In genomic region chr21:44172741-44173140, GRCh38 we compare ENCODE assay signal across 7 cellular contexts. TPM values are rescaled to one million over a fixed set of nuclear protein-coding genes. Genes with fewer than 3 reads are reported as not detected.
DNase-seq lines count a peak whose midpoint lies in the region; ATAC-seq, FAIRE-seq and TF ChIP-seq lines count a peak whose summit lies in the region.
"Not testable (repeated sequence)": the region's sequence is repeated elsewhere in the genome, so short reads cannot be mapped to it uniquely, and the experiment has no call there.

No MANE protein-coding gene starts in this region.

- not testable (repeated sequence) for H3K9me1 ChIP-seq in K562 (ENCODE audit: control insufficient read depth, insufficient read depth, low read length)

- not testable (repeated sequence) for H3K27me3 Mint-ChIP-seq in activated B cell treated with CpG ODN at 0.5 μM for 24 hours

- H3K9me3 ChIP-seq in K562 (replicated peaks; ENCODE audit: control insufficient read depth, insufficient read depth, low read depth, low read length); mucosa of descending colon; psoas muscle: not testable (repeated sequence)

- not testable (repeated sequence) for TF ChIP-seq RAD21 in K562 (CRISPR knock-in tag; conservative IDR thresholded peaks at IDR 0.05 in 1 of 2, IDR thresholded peaks at IDR 0.05 in 1 of 2)

- not testable (repeated sequence) for H3K27me3 ChIP-seq in K562 (ENCODE audit: control insufficient read depth in 2 of 2, insufficient read depth in 2 of 2, low read length in 2 of 2); psoas muscle (ENCODE audit: insufficient read depth in 3 of 3, low read length in 2 of 3)

- not testable (repeated sequence) for FAIRE-seq in K562 (lab: Jason Lieb, UNC)

- not testable (repeated sequence) for DNase-seq in activated B cell treated with CpG ODN at 0.5 μM for 24 hours; K562 (ENCODE audit: extremely low read depth in 1 of 4, low spot score in 3 of 4); Right ventricle myocardium superior; left colon; mucosa of descending colon; psoas muscle

- H2AFZ ChIP-seq in K562 (ENCODE audit: low read depth, low read length): not testable (repeated sequence)

- not testable (repeated sequence) for BruUV-seq in K562 (replicated peaks; lab: Mats Ljungman, UMichigan)

- not testable (repeated sequence) for H3K36me3 Mint-ChIP-seq in activated B cell treated with CpG ODN at 0.5 μM for 24 hours (ENCODE audit: low read depth)

- H3K4me2 ChIP-seq in K562 (ENCODE audit: insufficient read depth, low read length): not testable (repeated sequence)

- H3K27ac Mint-ChIP-seq in activated B cell treated with CpG ODN at 0.5 μM for 24 hours: not testable (repeated sequence)

- not testable (repeated sequence) for H3K4me3 Mint-ChIP-seq in activated B cell treated with CpG ODN at 0.5 μM for 24 hours

- not testable (repeated sequence) for H4K20me1 ChIP-seq in K562 (replicated peaks; ENCODE audit: control insufficient read depth, insufficient read depth, low read length)

- not testable (repeated sequence) for TF ChIP-seq EP300 in K562 (IDR thresholded peaks at IDR 0.05; ENCODE audit: low read length)

- not testable (repeated sequence) for H3K79me2 ChIP-seq in K562 (ENCODE audit: control insufficient read depth, insufficient read depth, low read length)

- not testable (repeated sequence) for TF ChIP-seq POLR2A in K562 (conservative IDR thresholded peaks at IDR 0.05)

- H3K9ac ChIP-seq in K562 (ENCODE audit: insufficient read depth in 1 of 2, low read depth in 2 of 2, low read length in 2 of 2): not testable (repeated sequence)

- TF ChIP-seq CTCF in activated B cell treated with CpG ODN at 0.5 μM for 24 hours (IDR thresholded peaks at IDR 0.05); K562 (IDR thresholded peaks at IDR 0.05 in 2 of 3, conservative IDR thresholded peaks at IDR 0.05 in 1 of 3; ENCODE audit: insufficient read depth in 2 of 3, low read depth in 1 of 3, low read length in 3 of 3); mucosa of descending colon (IDR thresholded peaks at IDR 0.05); psoas muscle (IDR thresholded peaks at IDR 0.05): not testable (repeated sequence)

- POLR2A ChIA-PET in activated B cell treated with CpG ODN at 0.5 μM for 24 hours (lab: Charles Lee); K562 (lab: Yijun Ruan, JAX): not testable (repeated sequence)

- in situ Hi-C loops in K562 (cut with MboI): loop anchor here (25.0 kb wide), 1 partner anchor 115 kb away; the partner anchor contains the start of gene AIRE

- not testable (repeated sequence) for H3K36me3 ChIP-seq in K562 (ENCODE audit: control insufficient read depth, insufficient read depth, low read length); mucosa of descending colon (ENCODE audit: low read depth); psoas muscle (ENCODE audit: insufficient read depth in 1 of 2, low read depth in 1 of 2)

- H3K27ac ChIP-seq in K562 (ENCODE audit: extremely low read depth, low read depth, low read length); psoas muscle: not testable (repeated sequence)

- intact Hi-C loops in activated B cell treated with CpG ODN at 0.5 μM for 24 hours (cut with micrococcal nuclease); K562 (cut with micrococcal nuclease); Right ventricle myocardium superior (cut with DNase I); left colon (cut with DNase I, micrococcal nuclease); mucosa of descending colon (cut with DNase I, micrococcal nuclease); psoas muscle (cut with DNase I): not testable (repeated sequence)

- CTCF ChIA-PET in activated B cell treated with CpG ODN at 0.5 μM for 24 hours (lab: Charles Lee); K562 (lab: Yijun Ruan, JAX; ENCODE audit: low intra/inter-chr PET ratio): not testable (repeated sequence)

- WGBS in K562 (ENCODE audit: insufficient coverage, low coverage, missing lambda C conversion rate): no CpG with 5 or more reads among the region's 19 CpGs
- WGBS in psoas muscle, 3 donors: no CpG with 5 or more reads among the region's 19 CpGs

- not testable (repeated sequence) for H3K4me1 Mint-ChIP-seq in activated B cell treated with CpG ODN at 0.5 μM for 24 hours

- not testable (repeated sequence) for H3K4me3 ChIP-seq in K562, mucosa of descending colon, psoas muscle

- ATAC-seq in HG03108 (IDR thresholded peaks at IDR 0.05; ENCODE audit: unreplicated experiment) (peak; percentile 44), activated B cell treated with CpG ODN at 0.5 μM for 24 hours (ENCODE audit: low read depth) (peak; percentile 37), K562 (peak; percentile 36; the same call in 2 of the 3 replicates), Right ventricle myocardium superior (ENCODE audit: poor library complexity) (peak; percentile 69), left colon (peak; percentile 53), mucosa of descending colon (peak; percentile 54), psoas muscle (peak; percentile 65 to 85 (median 76))

- not testable (repeated sequence) for H3K4me1 ChIP-seq in K562 (replicated peaks in 1 of 2; ENCODE audit: control insufficient read depth in 2 of 2, insufficient read depth in 2 of 2, low read length in 2 of 2); mucosa of descending colon (ENCODE audit: low read depth); psoas muscle

- not testable (repeated sequence) for H3K9me3 Mint-ChIP-seq in activated B cell treated with CpG ODN at 0.5 μM for 24 hours

RNA-seq across cellular contexts. Expression of gene GATD3, which starts 39.3 kb away (rescaled TPM):
- total RNA-seq in activated B cell treated with CpG ODN at 0.5 μM for 24 hours: 16.7 and 18.9 TPM in 2 replicates
- 125 and 198 TPM in 2 replicates for total RNA-seq in K562 (2011; cell fraction: chromatin; rRNA removed; ENCODE audit: low replicate concordance)
- 96.3 and 112 TPM in 2 replicates for total RNA-seq in K562 (2011; cell fraction: nucleolus; rRNA removed)
- 120 and 121 TPM in 2 replicates for total RNA-seq in K562 (2011; cell fraction: nucleoplasm; rRNA removed)
- 45.4 and 64.8 TPM in 2 replicates for total RNA-seq in K562 (2014; rRNA removed)
- total RNA-seq in K562 (2014; rRNA removed; fragmentation: Illumina TruSeq; extraction: Trizol): 20.4 and 26.6 TPM in 2 replicates
- total RNA-seq in K562 (2015; rRNA removed; fragmentation: Illumina TruSeq; extraction: Trizol): 37.8 and 39.5 TPM in 2 replicates
- total RNA-seq in K562 (2021): 70.1 and 77.0 TPM in 2 replicates
- polyA plus RNA-seq in K562 (2011; rRNA removed): 45.4 and 47.3 TPM in 2 replicates
- 50.0 and 94.6 TPM in 2 replicates for polyA plus RNA-seq in K562 (2011; cell fraction: cytosol; rRNA removed)
- 97.1 and 134 TPM in 2 replicates for polyA plus RNA-seq in K562 (2011; cell fraction: nucleus; rRNA removed)
- polyA plus RNA-seq in K562 (2012): 55.4 and 77.7 TPM in 2 replicates
- polyA plus RNA-seq in K562 (2014; fragmentation: Illumina TruSeq; extraction: Trizol): 25.3 and 36.6 TPM in 2 replicates
- 10 to 100 TPM; 11.2 to 24.9 TPM for polyA plus RNA-seq in K562 (2014; fragmentation: Nextera tagmentation; extraction: Ambion mirVana)
- polyA plus RNA-seq in K562 (2014; rRNA removed): 65.4 and 78.6 TPM in 2 replicates
- 22.0 and 25.5 TPM in 2 replicates for polyA minus RNA-seq in K562 (2011; rRNA and poly(A)+ RNA removed)
- polyA minus RNA-seq in K562 (2011; cell fraction: cytosol; rRNA and poly(A)+ RNA removed): 21.8 and 29.4 TPM in 2 replicates
- 43.9 and 44.2 TPM in 2 replicates for polyA minus RNA-seq in K562 (2011; cell fraction: nucleus; rRNA and poly(A)+ RNA removed)
- total RNA-seq in Right ventricle myocardium superior: 146 TPM
- 10 to 100 TPM; 13.1 to 17.5 TPM for total RNA-seq in left colon
- total RNA-seq in mucosa of descending colon: 10 to 100 TPM in 2 of 3 donors, 1 to 10 TPM in 1; 7.1 to 12.2 (median 10.3) TPM
- total RNA-seq in psoas muscle: 10 to 100 TPM in 2 of 4 donors, 1 to 10 TPM in 2; 6.7 to 13.8 (median 10.6) TPM
- 100 to 1,000 TPM in 1 of 3 donors, 10 to 100 TPM in 1, 1 to 10 TPM in 1; 8.6 to 188 (median 10.7) TPM for polyA plus RNA-seq in psoas muscle
